1 cellular context compared by ENCODE assay signal in the genomic region with DNA sequence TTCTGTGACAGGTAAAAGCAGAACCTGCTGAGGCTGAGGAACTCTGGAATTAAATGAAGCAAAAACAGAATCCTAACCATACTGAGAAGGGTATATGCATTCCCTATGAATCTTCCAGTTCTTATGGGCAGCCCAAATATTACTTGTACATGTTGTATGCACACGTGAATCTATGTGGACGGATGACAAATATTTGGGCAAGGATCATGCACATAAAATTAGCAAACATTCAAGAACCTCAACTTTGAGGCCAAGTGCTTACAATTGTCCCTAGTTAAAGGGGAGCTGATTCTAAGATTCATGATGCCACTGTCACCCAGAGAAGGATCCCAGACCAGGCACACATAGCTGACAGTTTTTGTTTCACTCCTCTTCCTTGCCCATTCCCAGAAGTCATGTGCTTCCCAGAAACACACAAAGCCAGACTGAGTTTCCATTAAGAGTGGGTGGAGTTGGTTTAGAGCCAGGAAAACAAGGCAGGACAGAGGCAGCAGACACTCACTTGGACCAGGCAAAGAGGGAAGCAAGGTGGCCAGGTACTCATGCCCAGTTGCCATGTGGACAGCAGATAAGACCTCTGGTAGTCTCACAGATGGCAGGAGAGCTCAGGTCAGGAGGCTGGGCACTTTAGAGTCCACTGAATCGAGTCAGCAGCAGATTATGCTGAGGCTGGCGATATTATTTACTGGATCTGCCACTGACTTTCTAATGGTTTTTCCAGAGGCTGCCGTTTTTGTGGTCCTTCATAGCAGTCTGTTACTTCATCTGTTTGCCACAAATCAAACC.
TF ChIP-seq lines count a peak whose summit lies in the region.

No MANE protein-coding gene starts in this region.

TF ChIP-seq in HepG2, 621 proteins besides CTCF, POLR2A, EP300 and RAD21:
- TF ChIP-seq PAF1 (CRISPR knock-in tag; IDR thresholded peaks at IDR 0.05): no peak
- peak; percentile 38; the same call in 1 of the 2 replicates for TF ChIP-seq MAFF (IDR thresholded peaks at IDR 0.05; ENCODE audit: low read depth, low read length)
- TF ChIP-seq MAFK (conservative IDR thresholded peaks at IDR 0.05 in 1 of 2, IDR thresholded peaks at IDR 0.05 in 1 of 2; ENCODE audit: low read length in 2 of 2): peak; percentile 37 to 66; a peak in 3 of 4 replicates
